In genomic region chr5:139651863-139652787, GRCh38 we compare ENCODE assay signal across 8 cellular contexts. TPM values are rescaled to one million over a fixed set of nuclear protein-coding genes. Genes with fewer than 3 reads are reported as not detected.
A peak's percentile ranks its signal among the peaks of the same experiment; 100 is the strongest.
DNase-seq lines count a peak whose midpoint lies in the region; ATAC-seq and TF ChIP-seq lines count a peak whose summit lies in the region.

No MANE protein-coding gene starts in this region.

- H3K4me3 Mint-ChIP-seq in CD4-positive, alpha-beta T cell: peak overlapping the region; percentile 45

- no peak for TF ChIP-seq POLR2A in body of pancreas (IDR thresholded peaks at IDR 0.05)

- peaks cover 67% of the 10 kb centered on the region for H3K4me1 ChIP-seq in body of pancreas

- no peak for TF ChIP-seq CTCF in CD4-positive, alpha-beta T cell (IDR thresholded peaks at IDR 0.05)
- TF ChIP-seq CTCF in body of pancreas (IDR thresholded peaks at IDR 0.05): no peak

- DNase-seq in CD4-positive, alpha-beta T cell: peak in 7 of 10 experiments; percentile 38 to 65 (median 42)
- peak; percentile 79 to 86 (median 83) for DNase-seq in body of pancreas
- peak in 47 of 51 donors; percentile 39 to 92 (median 80) for DNase-seq in hypothalamus (lab: John Stamatoyannopoulos, UW)
- peak; percentile 97 for DNase-seq in renal cortical epithelial cell (ENCODE audit: low read depth)
- DNase-seq in NCI-H1105 (lab: John Stamatoyannopoulos, UW): no peak

- H3K27ac Mint-ChIP-seq in CD4-positive, alpha-beta T cell: no peak overlapping the region

- H3K9me3 Mint-ChIP-seq in CD4-positive, alpha-beta T cell: no peaks in the 10 kb centered on the region

- H3K27me3 ChIP-seq in CD4-positive, alpha-beta T cell (ENCODE audit: control insufficient read depth, insufficient read depth, low read length): peaks cover 67% of the 10 kb centered on the region
- H3K27me3 ChIP-seq in body of pancreas: no peaks in the 10 kb centered on the region

- intact Hi-C loops in CD4-positive, alpha-beta T cell (cut with DNase I, micrococcal nuclease): loop anchor here in 1 of 2 experiments (2.0 kb wide), 1 partner anchor 15 kb away; no protein-coding TSS in a partner anchor
- intact Hi-C loops in body of pancreas (cut with DNase I): no loop called here

- H3K36me3 Mint-ChIP-seq in CD4-positive, alpha-beta T cell (ENCODE audit: low read depth): no peaks in the 10 kb centered on the region

- POLR2A ChIA-PET in CD4-positive, alpha-beta T cell (lab: Charles Lee): interaction anchor here (0.7 kb wide), 2 partner anchors 15 kb away, joined by 3 read pairs; no protein-coding TSS in a partner anchor

- H3K4me1 Mint-ChIP-seq in CD4-positive, alpha-beta T cell (ENCODE audit: low read depth): peaks cover 27% of the 10 kb centered on the region

- 1 to 3% methylated on average over 22 to 23 of the region's 23 CpGs for WGBS in body of pancreas, 2 donors

- no peak overlapping the region for H3K4me3 ChIP-seq in body of pancreas

- no peaks in the 10 kb centered on the region for H3K9me3 ChIP-seq in CD4-positive, alpha-beta T cell (ENCODE audit: control insufficient read depth, low read length)
- H3K9me3 ChIP-seq in body of pancreas: no peaks in the 10 kb centered on the region

- no peaks in the 10 kb centered on the region for H3K36me3 ChIP-seq in body of pancreas (replicated peaks in 1 of 2; ENCODE audit: insufficient read depth in 1 of 2, low read depth in 2 of 2)

- CTCF ChIA-PET in CD4-positive, alpha-beta T cell (lab: Charles Lee): interaction anchor here (5.1 kb wide), 1 partner anchor 19 kb away, joined by 22 read pairs; no protein-coding TSS in a partner anchor

- H3K27me3 Mint-ChIP-seq in CD4-positive, alpha-beta T cell: peaks cover 64% of the 10 kb centered on the region

- peak; percentile 45 for ATAC-seq in CD4-positive, alpha-beta T cell (ENCODE audit: poor library complexity)
- ATAC-seq in GM19452 (IDR thresholded peaks at IDR 0.05; ENCODE audit: unreplicated experiment) (peak; percentile 39), HG03460 (IDR thresholded peaks at IDR 0.05; ENCODE audit: unreplicated experiment) (peak; percentile 34), SK-N-SH treated with all-trans-retinoic acid at 6 μM for 48 hours (peak; percentile 48), body of pancreas (peak; percentile 16)

- H3K27ac ChIP-seq in CD4-positive, alpha-beta T cell (ENCODE audit: low read depth, low read length): peak overlapping the region; percentile 38
- peak overlapping the region; percentile 94 to 98 (median 96) for H3K27ac ChIP-seq in body of pancreas

TF ChIP-seq in SK-N-SH treated with all-trans-retinoic acid at 6 μM for 48 hours, 23 proteins besides CTCF, POLR2A, EP300 and RAD21:
- TF ChIP-seq ZFP3 (CRISPR knock-in tag; IDR thresholded peaks at IDR 0.05): no peak
- TF ChIP-seq ZC3H10 (CRISPR knock-in tag; IDR thresholded peaks at IDR 0.05): no peak
- TF ChIP-seq CREB5 (CRISPR knock-in tag; IDR thresholded peaks at IDR 0.05; ENCODE audit: low read depth): no peak
- TF ChIP-seq TCF4 (CRISPR knock-in tag; IDR thresholded peaks at IDR 0.05; ENCODE audit: borderline replicate concordance): no peak
- no peak for TF ChIP-seq ZNF70 (CRISPR knock-in tag; IDR thresholded peaks at IDR 0.05)
- TF ChIP-seq TSHZ2 (CRISPR knock-in tag; IDR thresholded peaks at IDR 0.05): no peak
- no peak for TF ChIP-seq POU6F1 (CRISPR knock-in tag; IDR thresholded peaks at IDR 0.05; ENCODE audit: borderline replicate concordance, low read depth)
- no peak for TF ChIP-seq TOX (CRISPR knock-in tag; IDR thresholded peaks at IDR 0.05; ENCODE audit: borderline replicate concordance)
- TF ChIP-seq PATZ1 (CRISPR knock-in tag; IDR thresholded peaks at IDR 0.05; ENCODE audit: borderline replicate concordance): peak; percentile 56; the same call in 1 of the 2 replicates

RNA-seq across cellular contexts. Expression of gene CXXC5, which starts 4.0 kb away (rescaled TPM):
- 1 to 10 TPM; 1.9 to 2.7 TPM for total RNA-seq in CD4-positive, alpha-beta T cell
- total RNA-seq in body of pancreas (10 to 100 TPM; 86.6 to 87.7 TPM), renal cortical epithelial cell (187 and 252 TPM in 2 replicates)

Comparison
In these comparisons a context has a peak if more than half of its experiments do, and no peak if none do; other contexts are left out.
1. RNA of gene CXXC5, which starts 4.0 kb away (total RNA-seq): 187 to 252 TPM in renal cortical epithelial cell and 86.6 to 87.7 TPM in body of pancreas; 1.9 to 2.7 TPM in CD4-positive, alpha-beta T cell; every median in the first group is over 10 times any median in the second.
2. Peak in every context shown above with its lines, with median percentiles within 50 percentile points of each other: ATAC-seq.